ENCODE assay signal across 1 cellular context in the genomic region with DNA sequence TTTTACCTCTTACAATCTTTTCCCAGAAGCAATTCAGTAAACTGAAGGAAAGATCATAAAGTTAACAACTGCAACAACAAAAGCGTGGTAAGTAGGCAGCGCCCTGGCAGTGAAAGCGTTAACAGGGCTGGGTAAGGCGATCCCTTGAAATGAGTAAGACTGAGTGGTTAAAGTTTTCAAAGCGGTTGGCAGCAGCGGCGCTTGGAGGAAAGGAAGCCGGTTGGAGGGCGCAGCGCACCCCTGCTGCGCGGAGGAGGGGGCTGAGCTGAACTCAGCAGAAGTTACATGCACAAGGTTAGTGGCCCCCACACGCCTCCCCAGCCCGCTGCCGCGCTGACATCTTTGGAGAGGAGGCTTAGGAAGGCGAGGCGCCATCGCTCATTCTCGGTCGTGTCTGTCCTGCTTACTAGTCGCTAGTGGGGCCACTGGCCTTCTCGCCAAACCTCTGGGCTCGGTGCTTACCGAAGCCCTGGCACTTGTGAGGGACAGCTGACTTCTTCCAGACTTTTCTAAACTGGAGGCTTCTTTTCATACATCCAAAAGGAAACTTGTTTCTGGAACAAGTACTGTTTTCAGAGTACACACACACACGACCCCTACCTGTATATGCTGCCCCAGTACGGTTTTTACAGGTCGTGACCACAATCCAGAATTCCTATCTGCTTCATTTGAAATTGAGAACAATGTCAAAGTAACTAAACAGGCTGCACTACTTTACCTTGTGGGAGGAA.
TF ChIP-seq lines count a peak whose summit lies in the region.

A gene with protein sequence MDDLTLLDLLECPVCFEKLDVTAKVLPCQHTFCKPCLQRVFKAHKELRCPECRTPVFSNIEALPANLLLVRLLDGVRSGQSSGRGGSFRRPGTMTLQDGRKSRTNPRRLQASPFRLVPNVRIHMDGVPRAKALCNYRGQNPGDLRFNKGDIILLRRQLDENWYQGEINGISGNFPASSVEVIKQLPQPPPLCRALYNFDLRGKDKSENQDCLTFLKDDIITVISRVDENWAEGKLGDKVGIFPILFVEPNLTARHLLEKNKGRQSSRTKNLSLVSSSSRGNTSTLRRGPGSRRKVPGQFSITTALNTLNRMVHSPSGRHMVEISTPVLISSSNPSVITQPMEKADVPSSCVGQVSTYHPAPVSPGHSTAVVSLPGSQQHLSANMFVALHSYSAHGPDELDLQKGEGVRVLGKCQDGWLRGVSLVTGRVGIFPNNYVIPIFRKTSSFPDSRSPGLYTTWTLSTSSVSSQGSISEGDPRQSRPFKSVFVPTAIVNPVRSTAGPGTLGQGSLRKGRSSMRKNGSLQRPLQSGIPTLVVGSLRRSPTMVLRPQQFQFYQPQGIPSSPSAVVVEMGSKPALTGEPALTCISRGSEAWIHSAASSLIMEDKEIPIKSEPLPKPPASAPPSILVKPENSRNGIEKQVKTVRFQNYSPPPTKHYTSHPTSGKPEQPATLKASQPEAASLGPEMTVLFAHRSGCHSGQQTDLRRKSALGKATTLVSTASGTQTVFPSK (plus strand): TSS at position 178 of the 731 bp plus-strand sequence. CDS start 1,351 bp downstream, outside the sequence.

TF ChIP-seq in HepG2, 621 proteins besides CTCF, POLR2A, EP300 and RAD21 (continued from another document and continues in another):
- TF ChIP-seq, protein P1, sequence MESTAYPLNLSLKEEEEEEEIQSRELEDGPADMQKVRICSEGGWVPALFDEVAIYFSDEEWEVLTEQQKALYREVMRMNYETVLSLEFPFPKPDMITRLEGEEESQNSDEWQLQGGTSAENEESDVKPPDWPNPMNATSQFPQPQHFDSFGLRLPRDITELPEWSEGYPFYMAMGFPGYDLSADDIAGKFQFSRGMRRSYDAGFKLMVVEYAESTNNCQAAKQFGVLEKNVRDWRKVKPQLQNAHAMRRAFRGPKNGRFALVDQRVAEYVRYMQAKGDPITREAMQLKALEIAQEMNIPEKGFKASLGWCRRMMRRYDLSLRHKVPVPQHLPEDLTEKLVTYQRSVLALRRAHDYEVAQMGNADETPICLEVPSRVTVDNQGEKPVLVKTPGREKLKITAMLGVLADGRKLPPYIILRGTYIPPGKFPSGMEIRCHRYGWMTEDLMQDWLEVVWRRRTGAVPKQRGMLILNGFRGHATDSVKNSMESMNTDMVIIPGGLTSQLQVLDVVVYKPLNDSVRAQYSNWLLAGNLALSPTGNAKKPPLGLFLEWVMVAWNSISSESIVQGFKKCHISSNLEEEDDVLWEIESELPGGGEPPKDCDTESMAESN (CRISPR knock-in tag; conservative IDR thresholded peaks at IDR 0.05), result peak; percentile 84; the same call in 1 of the 2 replicates
- TF ChIP-seq ZNF567 (CRISPR knock-in tag; IDR thresholded peaks at IDR 0.05; ENCODE audit: borderline replicate concordance), result 0 out of 2 replicates have a peak, but pooled peaks have one; percentile 65
- TF ChIP-seq MYPOP (CRISPR knock-in tag; IDR thresholded peaks at IDR 0.05), result peak; percentile 89
- no peak for TF ChIP-seq NR2F1 (CRISPR knock-in tag; IDR thresholded peaks at IDR 0.05)
- 0 out of 2 replicates have a peak, but pooled peaks have one; percentile 47 for TF ChIP-seq HMGXB3 (CRISPR knock-in tag; IDR thresholded peaks at IDR 0.05; ENCODE audit: borderline replicate concordance)
- TF ChIP-seq ZNF670 (CRISPR knock-in tag; IDR thresholded peaks at IDR 0.05; ENCODE audit: borderline replicate concordance), result peak; percentile 46; the same call in 1 of the 2 replicates
- TF ChIP-seq, protein P2, sequence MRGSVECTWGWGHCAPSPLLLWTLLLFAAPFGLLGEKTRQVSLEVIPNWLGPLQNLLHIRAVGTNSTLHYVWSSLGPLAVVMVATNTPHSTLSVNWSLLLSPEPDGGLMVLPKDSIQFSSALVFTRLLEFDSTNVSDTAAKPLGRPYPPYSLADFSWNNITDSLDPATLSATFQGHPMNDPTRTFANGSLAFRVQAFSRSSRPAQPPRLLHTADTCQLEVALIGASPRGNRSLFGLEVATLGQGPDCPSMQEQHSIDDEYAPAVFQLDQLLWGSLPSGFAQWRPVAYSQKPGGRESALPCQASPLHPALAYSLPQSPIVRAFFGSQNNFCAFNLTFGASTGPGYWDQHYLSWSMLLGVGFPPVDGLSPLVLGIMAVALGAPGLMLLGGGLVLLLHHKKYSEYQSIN (CRISPR knock-in tag; IDR thresholded peaks at IDR 0.05; ENCODE audit: borderline replicate concordance), result no peak
- TF ChIP-seq PATZ1 (CRISPR knock-in tag; IDR thresholded peaks at IDR 0.05), result peak; percentile 99
- TF ChIP-seq ZNF788 (CRISPR knock-in tag; IDR thresholded peaks at IDR 0.05; ENCODE audit: borderline replicate concordance), result peak; percentile 75; the same call in 1 of the 2 replicates
- TF ChIP-seq ZNF629 (CRISPR knock-in tag; conservative IDR thresholded peaks at IDR 0.05), result 0 out of 2 replicates have a peak, but pooled peaks have one; percentile 10
- TF ChIP-seq EHMT2 (IDR thresholded peaks at IDR 0.05; ENCODE audit: borderline replicate concordance, low read depth, low read length), result no peak
- no peak for TF ChIP-seq XBP1 (CRISPR knock-in tag; IDR thresholded peaks at IDR 0.05)
- TF ChIP-seq ZNF557 (CRISPR knock-in tag; IDR thresholded peaks at IDR 0.05), result no peak
- peak; percentile 35; the same call in 1 of the 2 replicates for TF ChIP-seq MED1 (CRISPR knock-in tag; IDR thresholded peaks at IDR 0.05)
- 0 out of 2 replicates have a peak, but pooled peaks have one; percentile 10 for TF ChIP-seq ELF3 (CRISPR knock-in tag; IDR thresholded peaks at IDR 0.05)
- TF ChIP-seq ZNF782 (CRISPR knock-in tag; IDR thresholded peaks at IDR 0.05; ENCODE audit: borderline replicate concordance), result 0 out of 2 replicates have a peak, but pooled peaks have one; percentile 46
- TF ChIP-seq ZNF382 (CRISPR knock-in tag; IDR thresholded peaks at IDR 0.05; ENCODE audit: borderline replicate concordance), result no peak
- peak; percentile 69; the same call in 1 of the 2 replicates for TF ChIP-seq ZNF350 (CRISPR knock-in tag; IDR thresholded peaks at IDR 0.05; ENCODE audit: borderline replicate concordance, low read depth)
- TF ChIP-seq ZNF598 (CRISPR knock-in tag; IDR thresholded peaks at IDR 0.05; ENCODE audit: borderline replicate concordance), result no peak
- TF ChIP-seq, protein P3, sequence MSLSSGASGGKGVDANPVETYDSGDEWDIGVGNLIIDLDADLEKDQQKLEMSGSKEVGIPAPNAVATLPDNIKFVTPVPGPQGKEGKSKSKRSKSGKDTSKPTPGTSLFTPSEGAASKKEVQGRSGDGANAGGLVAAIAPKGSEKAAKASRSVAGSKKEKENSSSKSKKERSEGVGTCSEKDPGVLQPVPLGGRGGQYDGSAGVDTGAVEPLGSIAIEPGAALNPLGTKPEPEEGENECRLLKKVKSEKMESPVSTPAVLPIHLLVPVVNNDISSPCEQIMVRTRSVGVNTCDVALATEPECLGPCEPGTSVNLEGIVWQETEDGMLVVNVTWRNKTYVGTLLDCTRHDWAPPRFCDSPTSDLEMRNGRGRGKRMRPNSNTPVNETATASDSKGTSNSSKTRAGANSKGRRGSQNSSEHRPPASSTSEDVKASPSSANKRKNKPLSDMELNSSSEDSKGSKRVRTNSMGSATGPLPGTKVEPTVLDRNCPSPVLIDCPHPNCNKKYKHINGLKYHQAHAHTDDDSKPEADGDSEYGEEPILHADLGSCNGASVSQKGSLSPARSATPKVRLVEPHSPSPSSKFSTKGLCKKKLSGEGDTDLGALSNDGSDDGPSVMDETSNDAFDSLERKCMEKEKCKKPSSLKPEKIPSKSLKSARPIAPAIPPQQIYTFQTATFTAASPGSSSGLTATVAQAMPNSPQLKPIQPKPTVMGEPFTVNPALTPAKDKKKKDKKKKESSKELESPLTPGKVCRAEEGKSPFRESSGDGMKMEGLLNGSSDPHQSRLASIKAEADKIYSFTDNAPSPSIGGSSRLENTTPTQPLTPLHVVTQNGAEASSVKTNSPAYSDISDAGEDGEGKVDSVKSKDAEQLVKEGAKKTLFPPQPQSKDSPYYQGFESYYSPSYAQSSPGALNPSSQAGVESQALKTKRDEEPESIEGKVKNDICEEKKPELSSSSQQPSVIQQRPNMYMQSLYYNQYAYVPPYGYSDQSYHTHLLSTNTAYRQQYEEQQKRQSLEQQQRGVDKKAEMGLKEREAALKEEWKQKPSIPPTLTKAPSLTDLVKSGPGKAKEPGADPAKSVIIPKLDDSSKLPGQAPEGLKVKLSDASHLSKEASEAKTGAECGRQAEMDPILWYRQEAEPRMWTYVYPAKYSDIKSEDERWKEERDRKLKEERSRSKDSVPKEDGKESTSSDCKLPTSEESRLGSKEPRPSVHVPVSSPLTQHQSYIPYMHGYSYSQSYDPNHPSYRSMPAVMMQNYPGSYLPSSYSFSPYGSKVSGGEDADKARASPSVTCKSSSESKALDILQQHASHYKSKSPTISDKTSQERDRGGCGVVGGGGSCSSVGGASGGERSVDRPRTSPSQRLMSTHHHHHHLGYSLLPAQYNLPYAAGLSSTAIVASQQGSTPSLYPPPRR (CRISPR knock-in tag; IDR thresholded peaks at IDR 0.05; ENCODE audit: borderline replicate concordance), result no peak
- TF ChIP-seq CREB1 (IDR thresholded peaks at IDR 0.05), result no peak
- peak; percentile 47; the same call in 1 of the 2 replicates for TF ChIP-seq CREB1 (CRISPR knock-in tag; IDR thresholded peaks at IDR 0.05)
- TF ChIP-seq ZBTB26 (CRISPR knock-in tag; IDR thresholded peaks at IDR 0.05; ENCODE audit: borderline replicate concordance), result peak; percentile 71; the same call in 1 of the 2 replicates
- TF ChIP-seq PHF21A (CRISPR knock-in tag; IDR thresholded peaks at IDR 0.05), result peak; percentile 64; the same call in 1 of the 2 replicates
- TF ChIP-seq MAZ (IDR thresholded peaks at IDR 0.05; ENCODE audit: borderline replicate concordance, low read depth, low read length), result no peak
- no peak for TF ChIP-seq MAZ (CRISPR knock-in tag; IDR thresholded peaks at IDR 0.05; ENCODE audit: low read depth)
- peak; percentile 57 for TF ChIP-seq RXRA (CRISPR knock-in tag; IDR thresholded peaks at IDR 0.05)
- TF ChIP-seq ZNF550 (CRISPR knock-in tag; IDR thresholded peaks at IDR 0.05; ENCODE audit: borderline replicate concordance), result no peak
- 0 out of 2 replicates have a peak, but pooled peaks have one; percentile 50 for TF ChIP-seq ZNF317 (CRISPR knock-in tag; IDR thresholded peaks at IDR 0.05)
- peak; percentile 72; the same call in 1 of the 2 replicates for TF ChIP-seq ZNF225 (CRISPR knock-in tag; IDR thresholded peaks at IDR 0.05)
- TF ChIP-seq SIN3A (IDR thresholded peaks at IDR 0.05; ENCODE audit: borderline replicate concordance, low read depth, low read length), result 0 out of 2 replicates have a peak, but pooled peaks have one; percentile 46
- TF ChIP-seq TEAD2 (CRISPR knock-in tag; IDR thresholded peaks at IDR 0.05), result no peak
- no peak; the same call in 1 of the 2 replicates for TF ChIP-seq ZNF232 (CRISPR knock-in tag; IDR thresholded peaks at IDR 0.05; ENCODE audit: borderline replicate concordance)
- 0 out of 2 replicates have a peak, but pooled peaks have one; percentile 15 for TF ChIP-seq BCL6 (CRISPR knock-in tag; IDR thresholded peaks at IDR 0.05)
- TF ChIP-seq ZNF674 (CRISPR knock-in tag; IDR thresholded peaks at IDR 0.05; ENCODE audit: low read depth), result no peak
- TF ChIP-seq ZNF652 (CRISPR knock-in tag; IDR thresholded peaks at IDR 0.05; ENCODE audit: borderline replicate concordance, low read depth), result peak; percentile 100
